Comparison of ENCODE assay signal across 25 cellular contexts in genomic region chr13:25237083-25237482, GRCh38. TPM values are rescaled to one million over a fixed set of nuclear protein-coding genes. Genes with fewer than 3 reads are reported as not detected.
A peak's percentile ranks its signal among the peaks of the same experiment; 100 is the strongest.
DNase-seq lines count a peak whose midpoint lies in the region; ATAC-seq, FAIRE-seq and TF ChIP-seq lines count a peak whose summit lies in the region.
"Had no signal": no experiment of that assay in that cellular context is flagged by ENCODE, and none has a peak within 500 bp of the region (broad histone marks: within the 10 kb centered on the region; RNA-seq: fewer than 3 reads in every experiment).

No MANE protein-coding gene starts in this region.

- no peaks in the 10 kb centered on the region for H3K79me2 ChIP-seq in OCI-LY3 (ENCODE audit: low read length)

- DNase-seq in naive B cell (no peak), NCI-H1694 (lab: John Stamatoyannopoulos, UW) (no peak), GM19239 (ENCODE audit: insufficient read length, low spot score) (no peak), substantia nigra (lab: John Stamatoyannopoulos, UW) (no peak)
- DNase-seq: BE2C; CD4-positive, alpha-beta T cell; COR-L47; DMS 273 treated with DMSO at 0.1 percent for 48 hours; DND-41; MM.1S; NCI-H1092; NCI-H1436 treated with DMSO at 0.1 percent for 48 hours; NCI-H2029 treated with DMSO at 0.1 percent for 48 hours; NCI-H2171; NCI-H524 treated with DMSO at 0.1 percent for 48 hours; PC-3; Right ventricle myocardium superior; SW 1271 had no signal

- no peak overlapping the region for H3K4me3 ChIP-seq in BLaER1 treated with 17β-estradiol and CSF1 and Interleukin-3, amounts not matched to agents 10 nM and 100 nM
- no peak overlapping the region for H3K4me3 ChIP-seq in OCI-LY3 (ENCODE audit: low read length)
- H3K4me3 ChIP-seq: A549, K562 had no signal

- peak overlapping the region in 4 of 6 donors; percentile 4 to 81 (median 46) for H3K27ac Mint-ChIP-seq in naive B cell
- H3K27ac Mint-ChIP-seq: CD4-positive, alpha-beta T cell had no signal

- H3K9me3 Mint-ChIP-seq in naive B cell = peaks cover 0 to 3% (median 0%) of the 10 kb centered on the region in 7 donors
- H3K9me3 Mint-ChIP-seq: CD4-positive, alpha-beta T cell had no signal

- H3K9ac ChIP-seq in BLaER1 treated with 17β-estradiol and CSF1 and Interleukin-3, amounts not matched to agents 10 nM and 100 nM = peak overlapping the region in 6 of 11 experiments; percentile 2 to 51 (median 32); a peak in 5 of 22 replicates
- peak overlapping the region; percentile 41 for H3K9ac ChIP-seq in OCI-LY3 (ENCODE audit: low read length)

- H3K4me2 ChIP-seq in BLaER1 treated with 17β-estradiol and CSF1 and Interleukin-3, amounts not matched to agents 10 nM and 100 nM = peak overlapping the region; percentile 34 to 72 (median 62); a peak in 21 of 22 replicates
- H3K4me2 ChIP-seq in OCI-LY3 (ENCODE audit: low read length) = peak overlapping the region; percentile 56
- H3K4me2 ChIP-seq: A549 had no signal

- H3K36me3 Mint-ChIP-seq in naive B cell = no peaks in the 10 kb centered on the region

- peak overlapping the region; percentile 2 to 67 (median 37); a peak in 15 of 22 replicates for H3K27ac ChIP-seq in BLaER1 treated with 17β-estradiol and CSF1 and Interleukin-3, amounts not matched to agents 10 nM and 100 nM
- peak overlapping the region; percentile 47 for H3K27ac ChIP-seq in OCI-LY3 (ENCODE audit: low read length)
- H3K27ac ChIP-seq in substantia nigra (ENCODE audit: low read depth, low read length, poor library complexity, severe bottlenecking) = no peak overlapping the region
- H3K27ac ChIP-seq: A549 had no signal

- H3K4me3 Mint-ChIP-seq in naive B cell = no peak overlapping the region
- H3K4me3 Mint-ChIP-seq: CD4-positive, alpha-beta T cell had no signal

- H2AFZ ChIP-seq in OCI-LY3 (ENCODE audit: low read depth, low read length) = 0 out of 2 replicates have a peak overlapping the region, but pooled peaks have one; percentile 5

- peaks cover 0 to 19% (median 0%) of the 10 kb centered on the region in 11 experiments; a peak in 1 of 22 replicates for H3K36me3 ChIP-seq in BLaER1 treated with 17β-estradiol and CSF1 and Interleukin-3, amounts not matched to agents 10 nM and 100 nM
- peaks cover 6% of the 10 kb centered on the region for H3K36me3 ChIP-seq in OCI-LY3 (replicated peaks; ENCODE audit: low read depth, low read length)
- H3K36me3 ChIP-seq: BE2C had no signal

- TF ChIP-seq CTCF in OCI-LY3 (IDR thresholded peaks at IDR 0.05; ENCODE audit: low read depth, low read length) = no peak

- peaks cover 0 to 11% (median 6%) of the 10 kb centered on the region in 11 experiments; a peak in 8 of 22 replicates for H3K9me3 ChIP-seq in BLaER1 treated with 17β-estradiol and CSF1 and Interleukin-3, amounts not matched to agents 10 nM and 100 nM (replicated peaks in 1 of 11)
- no peaks in the 10 kb centered on the region for H3K9me3 ChIP-seq in OCI-LY3 (ENCODE audit: insufficient read depth, low read length)
- H3K9me3 ChIP-seq: A549, BE2C had no signal

- H3K27me3 ChIP-seq in BLaER1 treated with 17β-estradiol and CSF1 and Interleukin-3, amounts not matched to agents 10 nM and 100 nM = no peaks in the 10 kb centered on the region
- H3K27me3 ChIP-seq in OCI-LY3 (ENCODE audit: low read depth, low read length) = no peaks in the 10 kb centered on the region
- H3K27me3 ChIP-seq: BE2C had no signal

- peaks cover 16 to 60% (median 27%) of the 10 kb centered on the region in 10 experiments for H3K4me1 ChIP-seq in BLaER1 treated with 17β-estradiol and CSF1 and Interleukin-3, amounts not matched to agents 10 nM and 100 nM
- peaks cover 34% of the 10 kb centered on the region for H3K4me1 ChIP-seq in OCI-LY3 (ENCODE audit: low read length)
- H3K4me1 ChIP-seq: BE2C had no signal

- peaks cover 0 to 5% (median 0%) of the 10 kb centered on the region in 3 donors for H3K27me3 Mint-ChIP-seq in naive B cell
- H3K27me3 Mint-ChIP-seq: CD4-positive, alpha-beta T cell had no signal

- no peak for FAIRE-seq in GM19239 (lab: Jason Lieb, UNC)
- FAIRE-seq: A549, H54, K562 had no signal

- H3K4me1 Mint-ChIP-seq in naive B cell = peaks cover 13 to 19% (median 13%) of the 10 kb centered on the region in 3 donors

- no peaks in the 10 kb centered on the region for H4K20me1 ChIP-seq in BLaER1 treated with 17β-estradiol and CSF1 and Interleukin-3, amounts not matched to agents 10 nM and 100 nM
- H4K20me1 ChIP-seq in OCI-LY3 (ENCODE audit: insufficient read depth, low read length) = no peaks in the 10 kb centered on the region

- peak; percentile 32 for ATAC-seq in GM19468 (IDR thresholded peaks at IDR 0.05; ENCODE audit: extremely low read depth, unreplicated experiment)
- ATAC-seq in naive B cell (ENCODE audit: low read depth in 2 of 2) = peak in 1 of 2 donors; percentile 45
- ATAC-seq in GM21717 (IDR thresholded peaks at IDR 0.05; ENCODE audit: unreplicated experiment) = no peak
- ATAC-seq: A549, K562, PC-3 had no signal

RNA-seq across cellular contexts. Expression of gene MTMR6, which starts 50.2 kb away (rescaled TPM):
- polyA plus RNA-seq in naive B cell (ENCODE audit: low read depth in 6 of 6) = 10 to 100 TPM in 1 of 6 donors, 1 to 10 TPM in 5; 7.1 to 10.7 (median 8.5) TPM
